ENCODE assay signal across 14 cellular contexts in genomic region chrX:68997911-68998310, GRCh38.
DNase-seq lines count a peak whose midpoint lies in the region; ATAC-seq and TF ChIP-seq lines count a peak whose summit lies in the region.
"Had no signal": no experiment of that assay in that cellular context is flagged by ENCODE, and none has a peak within 500 bp of the region (broad histone marks: within the 10 kb centered on the region; RNA-seq: fewer than 3 reads in every experiment).

No MANE protein-coding gene starts in this region.

- TF ChIP-seq CTCF in AG04450 (IDR thresholded peaks at IDR 0.05; ENCODE audit: low read depth, low read length) (no peak), omental fat pad (IDR thresholded peaks at IDR 0.05) (no peak)

- no peaks in the 10 kb centered on the region for H3K9me3 ChIP-seq in AG04450 (ENCODE audit: control insufficient read depth, insufficient read depth, low read length)
- peaks cover 6% of the 10 kb centered on the region for H3K9me3 ChIP-seq in adipocyte (ENCODE audit: control insufficient read depth, low read length)

- peak overlapping the region; percentile 11 for H3K27ac ChIP-seq in AG04450 (ENCODE audit: low read depth, low read length)
- H3K27ac ChIP-seq: VCaP had no signal

- POLR2A ChIA-PET in AG04450 (lab: Yijun Ruan, JAX), result interaction anchor here (0.7 to 1.0 kb wide), 2 partner anchors 113 to 169 kb away, joined by 3 read pairs; partner anchors contain the start of gene EFNB1

- H3K27me3 ChIP-seq in AG04450 (ENCODE audit: control insufficient read depth, insufficient read depth, low read length) (no peaks in the 10 kb centered on the region), adipocyte (replicated peaks; ENCODE audit: control insufficient read depth, insufficient read depth, low read length) (peaks cover 28% of the 10 kb centered on the region)

- DNase-seq in AG04450 (ENCODE audit: low read depth, low spot score) (peak; percentile 51), adipocyte (ENCODE audit: low read depth) (peak; percentile 47), fibroblast of the conjunctiva (ENCODE audit: low read depth) (peak; percentile 50), omental fat pad (ENCODE audit: low spot score) (no peak), GM19238 (ENCODE audit: insufficient read length, low spot score) (no peak), Ammon's horn (ENCODE audit: low spot score) (no peak), NCI-H748 (lab: John Stamatoyannopoulos, UW; ENCODE audit: unreplicated experiment) (no peak)
- DNase-seq: DMS79 treated with DMSO at 0.1 percent for 48 hours; natural killer cell; NCI-H510A; SIG-M5; stimulated activated CD4-positive, alpha-beta T cell treated with anti-CD3 and anti-CD28 coated beads, Interleukin-15, amount 100 ng/mL, for 24 hours had no signal

- CTCF ChIA-PET in AG04450 (lab: Charles Lee), result no interaction called here

- H3K4me1 ChIP-seq in adipocyte (ENCODE audit: control insufficient read depth, insufficient read depth, low read length), result peaks cover 25% of the 10 kb centered on the region

- ATAC-seq in omental fat pad (ENCODE audit: low FRiP score) (peak; percentile 61), GM19467 (IDR thresholded peaks at IDR 0.05; ENCODE audit: unreplicated experiment) (no peak)
- ATAC-seq: natural killer cell had no signal

- no peaks in the 10 kb centered on the region for H3K36me3 ChIP-seq in adipocyte (ENCODE audit: control insufficient read depth, insufficient read depth, low read length, severe bottlenecking)

- H3K4me3 ChIP-seq in AG04450 (ENCODE audit: low read depth, low read length), result no peak overlapping the region
- H3K4me3 ChIP-seq in adipocyte (ENCODE audit: low read length), result no peak overlapping the region

- H3K9ac ChIP-seq in adipocyte (ENCODE audit: low read length), result no peak overlapping the region

Comparison
In these comparisons a context has a peak if more than half of its experiments do, and no peak if none do; other contexts are left out.
1. DNase-seq: peak in AG04450 (single experiment), adipocyte (single experiment) and fibroblast of the conjunctiva (single experiment); none in omental fat pad (single experiment), GM19238 (single experiment), Ammon's horn (single experiment) and NCI-H748 (single experiment).